Comparison of ENCODE assay signal across 33 cellular contexts in genomic region chr15:42693496-42693895, GRCh38.
"Had no signal": no experiment of that assay in that cellular context is flagged by ENCODE, and none has a peak within 500 bp of the region (broad histone marks: within the 10 kb centered on the region; RNA-seq: fewer than 3 reads in every experiment).

No MANE protein-coding gene starts in this region.

- DNase-seq: activated B cell treated with CpG ODN at 0.5 μM for 24 hours; activated CD4-positive, alpha-beta T cell treated with anti-CD3 and anti-CD28 coated beads for 48 hours; activated CD4-positive, alpha-beta T cell treated with anti-CD3 and anti-CD28 coated beads, Interleukin-2, amount 50 U/mL, for 1 hour; activated CD4-positive, alpha-beta T cell treated with anti-CD3 and anti-CD28 coated beads, Interleukin-2, amount 50 U/mL, for 48 hours; activated CD8-positive, alpha-beta memory T cell treated with anti-CD3 and anti-CD28 coated beads, Interleukin-2, amount 10 ng/mL, durations not matched to agents 7 days and 5 days; activated CD8-positive, alpha-beta memory T cell treated with anti-CD3 and anti-CD28 coated beads, Interleukin-2, amount 50 U/mL, for 4 hours; activated CD8-positive, alpha-beta T cell treated with anti-CD3 and anti-CD28 coated beads, Interleukin-2, amount 10 ng/mL, durations not matched to agents 7 days and 5 days; activated gamma-delta T cell; activated naive CD4-positive, alpha-beta T cell; activated naive CD4-positive, alpha-beta T cell treated with anti-CD3 and anti-CD28 coated beads, Interleukin-2, amount 10 ng/mL, durations not matched to agents 7 days and 5 days; activated T-cell treated with anti-CD3 and anti-CD28 coated beads, Interleukin-2, amount 50 U/mL, for 1 hour; activated T-cell treated with anti-CD3 and anti-CD28 coated beads, Interleukin-2, amount 50 U/mL, for 48 hours; amniotic stem cell; anterior cingulate cortex; brain microvascular endothelial cell; cortex of kidney; dermis blood vessel endothelial cell; effector CD4-positive, alpha-beta T cell; effector memory CD8-positive, alpha-beta T cell; erythroblast; foreskin melanocyte; SW 1271; T-cell; T1000; WERI-Rb-1 had no signal

- H3K4me3 ChIP-seq: esophagus muscularis mucosa, gastroesophageal sphincter had no signal

- H3K4me3 Mint-ChIP-seq: activated B cell treated with CpG ODN at 0.5 μM for 24 hours; activated CD8-positive, alpha-beta memory T cell treated with anti-CD3 and anti-CD28 coated beads, Interleukin-2, amount 10 ng/mL, durations not matched to agents 7 days and 5 days; activated CD8-positive, alpha-beta T cell treated with anti-CD3 and anti-CD28 coated beads, Interleukin-2, amount 10 ng/mL, durations not matched to agents 7 days and 5 days; activated naive CD4-positive, alpha-beta T cell treated with anti-CD3 and anti-CD28 coated beads, Interleukin-2, amount 10 ng/mL, durations not matched to agents 7 days and 5 days; activated naive CD8-positive, alpha-beta T cell; activated T-helper 1 cell treated with anti-CD3 and anti-CD28 coated beads, Interleukin-12 subunit alpha, Interleukin-12 subunit beta, Interleukin-2, Interleukin-4 antibody, amounts not matched to agents 30 ng/mL and 10 ng/mL and 1 ng/mL, durations not matched to agents 14 hours and 24 hours and 36 hours; central memory CD8-positive, alpha-beta T cell; effector memory CD8-positive, alpha-beta T cell; T-cell; T-helper 1 cell treated with Interleukin-12 subunit alpha and Interleukin-12 subunit beta and Interleukin-4 antibody, amounts not matched to agents 30 μg/mL and 1 μg/mL, for 36 hours; T-helper 2 cell treated with Interferon-gamma antibody and Interleukin-4, amounts not matched to agents 5 μg/mL and 100 μg/mL, for 36 hours had no signal

- H3K9me3 ChIP-seq: esophagus muscularis mucosa, gastroesophageal sphincter had no signal

- ATAC-seq: activated CD4-positive, CD25-positive, alpha-beta regulatory T cell treated with anti-CD3 and anti-CD28 coated beads, Interleukin-2, amount 50 U/mL, for 24 hours; activated CD8-positive, alpha-beta memory T cell treated with anti-CD3 and anti-CD28 coated beads, Interleukin-2, amount 10 ng/mL, durations not matched to agents 7 days and 5 days; activated CD8-positive, alpha-beta T cell treated with anti-CD3 and anti-CD28 coated beads, Interleukin-2, amount 10 ng/mL, durations not matched to agents 7 days and 5 days; effector memory CD8-positive, alpha-beta T cell; gastroesophageal sphincter; T-cell had no signal

- H3K27me3 Mint-ChIP-seq: activated B cell treated with CpG ODN at 0.5 μM for 24 hours; activated CD8-positive, alpha-beta memory T cell treated with anti-CD3 and anti-CD28 coated beads, Interleukin-2, amount 10 ng/mL, durations not matched to agents 7 days and 5 days; activated naive CD4-positive, alpha-beta T cell treated with anti-CD3 and anti-CD28 coated beads, Interleukin-2, amount 10 ng/mL, durations not matched to agents 7 days and 5 days; activated naive CD8-positive, alpha-beta T cell; central memory CD8-positive, alpha-beta T cell; effector memory CD8-positive, alpha-beta T cell; T-cell had no signal

- H3K4me1 Mint-ChIP-seq: activated B cell treated with CpG ODN at 0.5 μM for 24 hours had no signal

- H3K27ac Mint-ChIP-seq: activated B cell treated with CpG ODN at 0.5 μM for 24 hours; activated CD8-positive, alpha-beta memory T cell treated with anti-CD3 and anti-CD28 coated beads, Interleukin-2, amount 10 ng/mL, durations not matched to agents 7 days and 5 days; activated CD8-positive, alpha-beta T cell treated with anti-CD3 and anti-CD28 coated beads, Interleukin-2, amount 10 ng/mL, durations not matched to agents 7 days and 5 days; activated naive CD4-positive, alpha-beta T cell treated with anti-CD3 and anti-CD28 coated beads, Interleukin-2, amount 10 ng/mL, durations not matched to agents 7 days and 5 days; activated naive CD8-positive, alpha-beta T cell; activated T-helper 1 cell treated with anti-CD3 and anti-CD28 coated beads, Interleukin-12 subunit alpha, Interleukin-12 subunit beta, Interleukin-2, Interleukin-4 antibody, amounts not matched to agents 30 ng/mL and 10 ng/mL and 1 ng/mL, durations not matched to agents 14 hours and 24 hours and 36 hours; T-cell; T-helper 1 cell treated with Interleukin-12 subunit alpha and Interleukin-12 subunit beta and Interleukin-4 antibody, amounts not matched to agents 30 μg/mL and 1 μg/mL, for 36 hours; T-helper 2 cell treated with Interferon-gamma antibody and Interleukin-4, amounts not matched to agents 5 μg/mL and 100 μg/mL, for 36 hours had no signal

- H3K9me3 Mint-ChIP-seq: activated B cell treated with CpG ODN at 0.5 μM for 24 hours; activated naive CD4-positive, alpha-beta T cell treated with anti-CD3 and anti-CD28 coated beads, Interleukin-2, amount 10 ng/mL, durations not matched to agents 7 days and 5 days; activated T-helper 1 cell treated with anti-CD3 and anti-CD28 coated beads, Interleukin-12 subunit alpha, Interleukin-12 subunit beta, Interleukin-2, Interleukin-4 antibody, amounts not matched to agents 30 ng/mL and 10 ng/mL and 1 ng/mL, durations not matched to agents 14 hours and 24 hours and 36 hours; central memory CD8-positive, alpha-beta T cell; effector memory CD8-positive, alpha-beta T cell; T-cell; T-helper 1 cell treated with Interleukin-12 subunit alpha and Interleukin-12 subunit beta and Interleukin-4 antibody, amounts not matched to agents 30 μg/mL and 1 μg/mL, for 36 hours; T-helper 2 cell treated with Interferon-gamma antibody and Interleukin-4, amounts not matched to agents 5 μg/mL and 100 μg/mL, for 36 hours had no signal

- H3K4me1 ChIP-seq: esophagus muscularis mucosa had no signal

- H3K27ac ChIP-seq: brain microvascular endothelial cell, esophagus muscularis mucosa, gastroesophageal sphincter, WERI-Rb-1 had no signal

- H3K27me3 ChIP-seq: brain microvascular endothelial cell, esophagus muscularis mucosa, gastroesophageal sphincter had no signal

- H3K36me3 Mint-ChIP-seq: activated naive CD4-positive, alpha-beta T cell treated with anti-CD3 and anti-CD28 coated beads, Interleukin-2, amount 10 ng/mL, durations not matched to agents 7 days and 5 days had no signal
